In genomic region chr15:78004222-78004727, GRCh38 we compare ENCODE assay signal across 10 cellular contexts.
A peak's percentile ranks its signal among the peaks of the same experiment; 100 is the strongest.
DNase-seq lines count a peak whose midpoint lies in the region; ATAC-seq and TF ChIP-seq lines count a peak whose summit lies in the region.
"Had no signal": no experiment of that assay in that cellular context is flagged by ENCODE, and none has a peak within 500 bp of the region (broad histone marks: within the 10 kb centered on the region; RNA-seq: fewer than 3 reads in every experiment).

No MANE protein-coding gene starts in this region.

- no peaks in the 10 kb centered on the region for H3K27me3 Mint-ChIP-seq in activated CD4-positive, alpha-beta memory T cell treated with anti-CD3 and anti-CD28 coated beads for 36 hours
- no peaks in the 10 kb centered on the region for H3K27me3 Mint-ChIP-seq in activated CD4-positive, alpha-beta memory T cell treated with anti-CD3 and anti-CD28 coated beads, Interleukin-2, amount 10 ng/mL, durations not matched to agents 7 days and 5 days
- no peaks in the 10 kb centered on the region for H3K27me3 Mint-ChIP-seq in stimulated activated memory B cell treated with anti-CD40 and anti-IgM and Interleukin-4, amounts not matched to agents 10 μg/mL and 1 μg/mL and 100 μg/mL, for 72 hours

- H3K4me1 ChIP-seq in gastroesophageal sphincter, result peaks cover 0 to 70% (median 39%) of the 10 kb centered on the region in 3 donors

- ATAC-seq in HG02759 (IDR thresholded peaks at IDR 0.05; ENCODE audit: unreplicated experiment) (peak; percentile 48), gastroesophageal sphincter (no peak)
- peak; percentile 50 for ATAC-seq in stimulated activated memory B cell treated with anti-CD40 and anti-IgM and Interleukin-4, amounts not matched to agents 10 μg/mL and 1 μg/mL and 100 μg/mL, for 72 hours

- TF ChIP-seq CTCF in gastroesophageal sphincter (IDR thresholded peaks at IDR 0.05) (no peak), WERI-Rb-1 (IDR thresholded peaks at IDR 0.05; ENCODE audit: low read depth, low read length) (no peak)

- H3K36me3 ChIP-seq in gastroesophageal sphincter, result peaks cover 0 to 64% of the 10 kb centered on the region in 2 donors
- peaks cover 23% of the 10 kb centered on the region for H3K36me3 ChIP-seq in WERI-Rb-1
- H3K36me3 ChIP-seq in MG63, result peaks cover 40% of the 10 kb centered on the region

- no peaks in the 10 kb centered on the region for H3K27me3 ChIP-seq in gastroesophageal sphincter
- no peaks in the 10 kb centered on the region for H3K27me3 ChIP-seq in WERI-Rb-1 (ENCODE audit: insufficient read depth, low read depth, severe bottlenecking)
- H3K27me3 ChIP-seq in MG63, result no peaks in the 10 kb centered on the region

- CTCF ChIA-PET in activated CD4-positive, alpha-beta memory T cell treated with anti-CD3 and anti-CD28 coated beads for 36 hours (lab: Charles Lee), result interaction anchor here (0.6 to 3.0 kb wide), 3 partner anchors 16 to 104 kb away, joined by 3 to 34 read pairs (median 4); no protein-coding TSS in a partner anchor
- CTCF ChIA-PET in activated CD4-positive, alpha-beta memory T cell treated with anti-CD3 and anti-CD28 coated beads, Interleukin-2, amount 10 ng/mL, durations not matched to agents 7 days and 5 days (lab: Charles Lee), result interaction anchor here (4.1 kb wide), 1 partner anchor 104 kb away, joined by 26 read pairs; no protein-coding TSS in a partner anchor

- POLR2A ChIA-PET in activated CD4-positive, alpha-beta memory T cell treated with anti-CD3 and anti-CD28 coated beads for 36 hours (lab: Charles Lee), result no interaction called here
- POLR2A ChIA-PET in activated CD4-positive, alpha-beta memory T cell treated with anti-CD3 and anti-CD28 coated beads, Interleukin-2, amount 10 ng/mL, durations not matched to agents 7 days and 5 days (lab: Charles Lee), result no interaction called here

- peaks cover 35% of the 10 kb centered on the region for H3K36me3 Mint-ChIP-seq in activated CD4-positive, alpha-beta memory T cell treated with anti-CD3 and anti-CD28 coated beads for 36 hours
- H3K36me3 Mint-ChIP-seq in activated CD4-positive, alpha-beta memory T cell treated with anti-CD3 and anti-CD28 coated beads, Interleukin-2, amount 10 ng/mL, durations not matched to agents 7 days and 5 days (ENCODE audit: low read depth), result peaks cover 60% of the 10 kb centered on the region
- peaks cover 51% of the 10 kb centered on the region for H3K36me3 Mint-ChIP-seq in stimulated activated memory B cell treated with anti-CD40 and anti-IgM and Interleukin-4, amounts not matched to agents 10 μg/mL and 1 μg/mL and 100 μg/mL, for 72 hours

- TF ChIP-seq EP300 in gastroesophageal sphincter (IDR thresholded peaks at IDR 0.05), result no peak

- peak; percentile 45 for DNase-seq in activated CD4-positive, alpha-beta memory T cell treated with anti-CD3 and anti-CD28 coated beads for 36 hours
- DNase-seq in activated CD4-positive, alpha-beta memory T cell treated with anti-CD3 and anti-CD28 coated beads, Interleukin-2, amount 10 ng/mL, durations not matched to agents 7 days and 5 days, result no peak
- no peak for DNase-seq in WERI-Rb-1
- DNase-seq in SIG-M5 (lab: John Stamatoyannopoulos, UW), result no peak
- DNase-seq in MG63, result no peak
- DNase-seq: activated CD4-positive, alpha-beta T cell treated with anti-CD3 and anti-CD28 coated beads for 48 hours had no signal

- H3K27ac ChIP-seq in gastroesophageal sphincter (peak overlapping the region in 3 of 4 donors; percentile 66 to 69 (median 67)), WERI-Rb-1 (no peak overlapping the region)
- H3K27ac ChIP-seq: epithelial cell of prostate had no signal

- no peaks in the 10 kb centered on the region for H3K9me3 Mint-ChIP-seq in activated CD4-positive, alpha-beta memory T cell treated with anti-CD3 and anti-CD28 coated beads for 36 hours
- no peaks in the 10 kb centered on the region for H3K9me3 Mint-ChIP-seq in activated CD4-positive, alpha-beta memory T cell treated with anti-CD3 and anti-CD28 coated beads, Interleukin-2, amount 10 ng/mL, durations not matched to agents 7 days and 5 days
- H3K9me3 Mint-ChIP-seq in stimulated activated memory B cell treated with anti-CD40 and anti-IgM and Interleukin-4, amounts not matched to agents 10 μg/mL and 1 μg/mL and 100 μg/mL, for 72 hours, result no peaks in the 10 kb centered on the region

- H3K4me3 ChIP-seq in gastroesophageal sphincter, result no peak overlapping the region
- no peak overlapping the region for H3K4me3 ChIP-seq in WERI-Rb-1 (ENCODE audit: low read depth, low read length)
- H3K4me3 ChIP-seq in MG63, result no peak overlapping the region

- no peak for TF ChIP-seq POLR2A in gastroesophageal sphincter (IDR thresholded peaks at IDR 0.05)

- intact Hi-C loops in activated CD4-positive, alpha-beta memory T cell treated with anti-CD3 and anti-CD28 coated beads for 36 hours (cut with micrococcal nuclease), result no loop called here

- H3K4me1 Mint-ChIP-seq in activated CD4-positive, alpha-beta memory T cell treated with anti-CD3 and anti-CD28 coated beads for 36 hours (ENCODE audit: low read depth), result peaks cover 19% of the 10 kb centered on the region
- peaks cover 24% of the 10 kb centered on the region for H3K4me1 Mint-ChIP-seq in activated CD4-positive, alpha-beta memory T cell treated with anti-CD3 and anti-CD28 coated beads, Interleukin-2, amount 10 ng/mL, durations not matched to agents 7 days and 5 days
- peaks cover 19% of the 10 kb centered on the region for H3K4me1 Mint-ChIP-seq in stimulated activated memory B cell treated with anti-CD40 and anti-IgM and Interleukin-4, amounts not matched to agents 10 μg/mL and 1 μg/mL and 100 μg/mL, for 72 hours

- H3K27ac Mint-ChIP-seq in activated CD4-positive, alpha-beta memory T cell treated with anti-CD3 and anti-CD28 coated beads for 36 hours, result peak overlapping the region; percentile 25
- no peak overlapping the region for H3K27ac Mint-ChIP-seq in activated CD4-positive, alpha-beta memory T cell treated with anti-CD3 and anti-CD28 coated beads, Interleukin-2, amount 10 ng/mL, durations not matched to agents 7 days and 5 days
- peak overlapping the region; percentile 13 for H3K27ac Mint-ChIP-seq in stimulated activated memory B cell treated with anti-CD40 and anti-IgM and Interleukin-4, amounts not matched to agents 10 μg/mL and 1 μg/mL and 100 μg/mL, for 72 hours

- WGBS in gastroesophageal sphincter (ENCODE audit: low coverage in 1 of 2), 2 donors, result 42 to 47% methylated on average over 5 to 6 of the region's 9 CpGs

- H3K9me3 ChIP-seq in gastroesophageal sphincter (no peaks in the 10 kb centered on the region), WERI-Rb-1 (ENCODE audit: severe bottlenecking) (no peaks in the 10 kb centered on the region), MG63 (no peaks in the 10 kb centered on the region)

- H3K4me3 Mint-ChIP-seq in activated CD4-positive, alpha-beta memory T cell treated with anti-CD3 and anti-CD28 coated beads for 36 hours, result no peak overlapping the region
- H3K4me3 Mint-ChIP-seq in activated CD4-positive, alpha-beta memory T cell treated with anti-CD3 and anti-CD28 coated beads, Interleukin-2, amount 10 ng/mL, durations not matched to agents 7 days and 5 days, result no peak overlapping the region
- no peak overlapping the region for H3K4me3 Mint-ChIP-seq in stimulated activated memory B cell treated with anti-CD40 and anti-IgM and Interleukin-4, amounts not matched to agents 10 μg/mL and 1 μg/mL and 100 μg/mL, for 72 hours
